Comparison of ENCODE assay signal across 12 cellular contexts in genomic region chr9:87500491-87500890, GRCh38. TPM values are rescaled to one million over a fixed set of nuclear protein-coding genes. Genes with fewer than 3 reads are reported as not detected.
DNase-seq lines count a peak whose midpoint lies in the region; ATAC-seq and TF ChIP-seq lines count a peak whose summit lies in the region.
"Had no signal": no experiment of that assay in that cellular context is flagged by ENCODE, and none has a peak within 500 bp of the region (broad histone marks: within the 10 kb centered on the region; RNA-seq: fewer than 3 reads in every experiment).

No MANE protein-coding gene starts in this region.

- peak; percentile 13 for TF ChIP-seq CTCF in kidney epithelial cell (IDR thresholded peaks at IDR 0.05; ENCODE audit: insufficient read depth, low read length, poor library complexity, severe bottlenecking)
- TF ChIP-seq CTCF in upper lobe of right lung (IDR thresholded peaks at IDR 0.05) = peak; percentile 25

- no peak overlapping the region for H3K4me3 ChIP-seq in kidney epithelial cell (ENCODE audit: low read depth, low read length)
- peak overlapping the region; percentile 80 for H3K4me3 ChIP-seq in upper lobe of right lung

- H3K27me3 ChIP-seq in kidney epithelial cell (ENCODE audit: control insufficient read depth, insufficient read depth, low read length) = no peaks in the 10 kb centered on the region
- H3K27me3 ChIP-seq in upper lobe of right lung = no peaks in the 10 kb centered on the region

- no peak for ATAC-seq in upper lobe of right lung

- H3K4me1 ChIP-seq in upper lobe of right lung = peaks cover 47% of the 10 kb centered on the region

- peak overlapping the region; percentile 38 for H3K27ac ChIP-seq in upper lobe of right lung

- no peaks in the 10 kb centered on the region for H3K36me3 ChIP-seq in kidney epithelial cell (ENCODE audit: control insufficient read depth, insufficient read depth, low read length)
- no peaks in the 10 kb centered on the region for H3K36me3 ChIP-seq in upper lobe of right lung

- intact Hi-C loops in upper lobe of right lung (cut with DNase I) = no loop called here

- H3K9me3 ChIP-seq in upper lobe of right lung = no peaks in the 10 kb centered on the region

- DNase-seq in stimulated activated naive CD4-positive, alpha-beta T cell treated with Interleukin-2 at 50 U/mL for 16 hours (lab: John Stamatoyannopoulos, UW) = peak; percentile 4
- no peak for DNase-seq in stimulated activated naive CD4-positive, alpha-beta T cell (lab: John Stamatoyannopoulos, UW)
- peak; percentile 27 to 32 for DNase-seq in activated T-cell treated with anti-CD3 and anti-CD28 coated beads, Interleukin-2, amount 50 U/mL, for 48 hours
- DNase-seq in kidney epithelial cell (ENCODE audit: low read depth) (no peak), upper lobe of right lung (no peak), NCI-H774 (lab: John Stamatoyannopoulos, UW) (no peak), COLO829 (ENCODE audit: low spot score) (no peak)
- no peak for DNase-seq in activated CD8-positive, alpha-beta memory T cell treated with anti-CD3 and anti-CD28 coated beads, Interleukin-2, amount 50 U/mL, for 4 hours
- DNase-seq: CD4-positive, alpha-beta T cell; H7; NCI-H2029 treated with DMSO at 0.1 percent for 48 hours; nucleus accumbens had no signal

RNA-seq across cellular contexts. Expression of gene DAPK1, which starts 2.8 kb away (rescaled TPM):
- total RNA-seq in kidney epithelial cell (23.5 and 25.2 TPM in 2 replicates), upper lobe of right lung (168 TPM)

Comparison
In these comparisons a context has a peak if more than half of its experiments do, and no peak if none do; other contexts are left out.
1. DNase-seq: peak in stimulated activated naive CD4-positive, alpha-beta T cell treated with Interleukin-2 at 50 U/mL for 16 hours (single experiment) and activated T-cell treated with anti-CD3 and anti-CD28 coated beads, Interleukin-2, amount 50 U/mL, for 48 hours (2 of 2); none in stimulated activated naive CD4-positive, alpha-beta T cell (0 of 6), kidney epithelial cell (single experiment), upper lobe of right lung (single experiment), NCI-H774 (single experiment), COLO829 (single experiment) and activated CD8-positive, alpha-beta memory T cell treated with anti-CD3 and anti-CD28 coated beads, Interleukin-2, amount 50 U/mL, for 4 hours (single experiment).